In genomic region chr16:28846933-28847273, GRCh38 we compare ENCODE assay signal across 8 cellular contexts. TPM values are rescaled to one million over a fixed set of nuclear protein-coding genes. Genes with fewer than 3 reads are reported as not detected.
DNase-seq lines count a peak whose midpoint lies in the region; ATAC-seq and TF ChIP-seq lines count a peak whose summit lies in the region.

No MANE protein-coding gene starts in this region.

- H3K9me2 ChIP-seq in PC-3 (replicated peaks; ENCODE audit: low read length): no peaks in the 10 kb centered on the region

- POLR2A ChIA-PET in PC-3 (lab: Charles Lee; ENCODE audit: unreplicated experiment): interaction anchor here (0.5 kb wide), 1 partner anchor 23 kb away, joined by 4 read pairs; no protein-coding TSS in a partner anchor

- peaks cover 28 to 30% of the 10 kb centered on the region in 2 donors for H3K4me1 Mint-ChIP-seq in effector memory CD8-positive, alpha-beta T cell (ENCODE audit: low read depth in 2 of 2)
- H3K4me1 Mint-ChIP-seq in naive B cell: peaks cover 26 to 36% (median 34%) of the 10 kb centered on the region in 3 donors

- H3K36me3 ChIP-seq in PC-3 (ENCODE audit: low read depth, low read length): peaks cover 19% of the 10 kb centered on the region; the same call in 1 of the 2 replicates

- no peaks in the 10 kb centered on the region for H3K9me3 Mint-ChIP-seq in effector memory CD8-positive, alpha-beta T cell
- no peaks in the 10 kb centered on the region for H3K9me3 Mint-ChIP-seq in naive B cell

- no peaks in the 10 kb centered on the region for H3K27me3 ChIP-seq in PC-3 (ENCODE audit: low read length)

- H3K27me3 Mint-ChIP-seq in effector memory CD8-positive, alpha-beta T cell: no peaks in the 10 kb centered on the region
- H3K27me3 Mint-ChIP-seq in naive B cell: no peaks in the 10 kb centered on the region

- H3K4me2 ChIP-seq in PC-3 (ENCODE audit: low read length): peak overlapping the region; percentile 86

- no peaks in the 10 kb centered on the region for H3F3A ChIP-seq in PC-3 (ENCODE audit: low read length, unreplicated experiment)

- H3K36me3 Mint-ChIP-seq in effector memory CD8-positive, alpha-beta T cell (ENCODE audit: insufficient read depth): peaks cover 25% of the 10 kb centered on the region
- H3K36me3 Mint-ChIP-seq in naive B cell: peaks cover 0 to 8% of the 10 kb centered on the region in 2 donors

- peak overlapping the region; percentile 100 for H3K4me3 ChIP-seq in PC-3 (ENCODE audit: low read length)

- BruUV-seq in PC-3 (replicated peaks; lab: Mats Ljungman, UMichigan): no TSS peak

- H3K27ac Mint-ChIP-seq in effector memory CD8-positive, alpha-beta T cell: peak overlapping the region; percentile 94 to 95
- peak overlapping the region; percentile 33 to 98 (median 94) for H3K27ac Mint-ChIP-seq in naive B cell

- H3K9me3 ChIP-seq in PC-3 (ENCODE audit: low read length): no peaks in the 10 kb centered on the region

- peak overlapping the region; percentile 76 for H2AFZ ChIP-seq in PC-3 (ENCODE audit: low read length)

- peak; percentile 3; the same call in 1 of the 2 replicates for ATAC-seq in PC-3
- peak; percentile 1 for ATAC-seq in effector memory CD8-positive, alpha-beta T cell (replicated peaks)
- ATAC-seq in naive B cell (ENCODE audit: low read depth in 2 of 2): no peak
- no peak for ATAC-seq in HG02642 (IDR thresholded peaks at IDR 0.05; ENCODE audit: poor library complexity, unreplicated experiment)

- no peak overlapping the region for H3K27ac ChIP-seq in PC-3 (ENCODE audit: low read length)

- peaks cover 31% of the 10 kb centered on the region for H3K79me2 ChIP-seq in PC-3 (ENCODE audit: low read length)

- peak overlapping the region; percentile 94 to 95 for H3K4me3 Mint-ChIP-seq in effector memory CD8-positive, alpha-beta T cell
- peak overlapping the region; percentile 88 to 98 (median 94) for H3K4me3 Mint-ChIP-seq in naive B cell

- intact Hi-C loops in PC-3 (cut with micrococcal nuclease): loop anchor here (1.0 kb wide), 1 partner anchor 16 kb away; the partner anchor contains the start of gene SH2B1

- H3K9ac ChIP-seq in PC-3 (ENCODE audit: low read length): peak overlapping the region; percentile 98

- H4K20me1 ChIP-seq in PC-3 (ENCODE audit: low read length): no peaks in the 10 kb centered on the region

- H3K4me1 ChIP-seq in PC-3 (ENCODE audit: insufficient read depth, low read length): 0 out of 2 replicates have a peak, but pooled peaks cover 7% of the 10 kb centered on the region

- no peak for TF ChIP-seq CTCF in PC-3 (conservative IDR thresholded peaks at IDR 0.05; ENCODE audit: low read depth, low read length)

- CTCF ChIA-PET in PC-3 (lab: Charles Lee): no interaction called here

- DNase-seq in activated T-cell treated with anti-CD3 and anti-CD28 coated beads, Interleukin-2, amount 50 U/mL, for 1 hour: peak; percentile 34
- no peak for DNase-seq in activated T-cell treated with anti-CD3 and anti-CD28 coated beads, Interleukin-2, amount 50 U/mL, for 48 hours
- no peak for DNase-seq in PC-3
- DNase-seq in effector memory CD8-positive, alpha-beta T cell: no peak
- DNase-seq in naive B cell: no peak
- DNase-seq in D341Med (ENCODE audit: low spot score): no peak
- no peak for DNase-seq in putamen (ENCODE audit: low spot score)

RNA-seq across cellular contexts. Expression of gene TUFM, which starts 0.8 kb away (rescaled TPM):
- 185 and 198 TPM in 2 replicates for total RNA-seq in PC-3 (2014; rRNA removed)
- 100 to 1,000 TPM; 123 to 231 (median 129) TPM for polyA plus RNA-seq in naive B cell (ENCODE audit: low read depth in 6 of 6)

RNA-seq across cellular contexts. Expression of gene SH2B1, which starts 16.7 kb away (rescaled TPM):
- 22.2 and 24.4 TPM in 2 replicates for total RNA-seq in PC-3 (2014; rRNA removed)
- polyA plus RNA-seq in naive B cell (ENCODE audit: low read depth in 6 of 6): 1 to 10 TPM in 5 of 6 donors, under 1 TPM in 1; 1.00 to 4.7 (median 2.7) TPM

RNA-seq across cellular contexts. Expression of gene ATXN2L, which starts 24.1 kb away (rescaled TPM):
- 65.8 and 104 TPM in 2 replicates for total RNA-seq in PC-3 (2014; rRNA removed)
- polyA plus RNA-seq in naive B cell (ENCODE audit: low read depth in 6 of 6): 10 to 100 TPM in 5 of 6 donors, 1 to 10 TPM in 1; 3.6 to 38.2 (median 20.0) TPM

RNA-seq across cellular contexts. Expression of gene ATP2A1, which starts 31.4 kb away (rescaled TPM):
- 0.23 and 0.87 TPM in 2 replicates for total RNA-seq in PC-3 (2014; rRNA removed)
- polyA plus RNA-seq in naive B cell (ENCODE audit: low read depth in 6 of 6): not detected

Comparison
In these comparisons a context has a peak if more than half of its experiments do, and no peak if none do; other contexts are left out.
1. ATAC-seq: peak in PC-3 (single experiment) and effector memory CD8-positive, alpha-beta T cell (single experiment); none in naive B cell (0 of 2) and HG02642 (single experiment).